In genomic region chr17:1440921-1441320, GRCh38 we compare ENCODE assay signal across 3 cellular contexts.
TF ChIP-seq lines count a peak whose summit lies in the region.

No MANE protein-coding gene starts in this region.

TF ChIP-seq in A549, 52 proteins besides CTCF, POLR2A, EP300 and RAD21:
- no peak for TF ChIP-seq MAFK (IDR thresholded peaks at IDR 0.05; ENCODE audit: partially characterized antibody)
- TF ChIP-seq RCOR1 (IDR thresholded peaks at IDR 0.05; ENCODE audit: low read depth, low read length), result no peak
- TF ChIP-seq CBX8 (IDR thresholded peaks at IDR 0.05), result no peak
- TF ChIP-seq POLR2AphosphoS2 (conservative IDR thresholded peaks at IDR 0.05; ENCODE audit: low read length), result peak; percentile 57; the same call in 1 of the 2 replicates
- TF ChIP-seq HDAC2 (IDR thresholded peaks at IDR 0.05), result no peak

TF ChIP-seq in IMR-90, 13 proteins besides CTCF, POLR2A, EP300 and RAD21:
- TF ChIP-seq BHLHE40 (IDR thresholded peaks at IDR 0.05; ENCODE audit: low read depth, low read length), result no peak

TF ChIP-seq in H1, 55 proteins besides CTCF, POLR2A, EP300 and RAD21:
- no peak for TF ChIP-seq SP2 (IDR thresholded peaks at IDR 0.05; ENCODE audit: low read length)
- TF ChIP-seq, protein P1, sequence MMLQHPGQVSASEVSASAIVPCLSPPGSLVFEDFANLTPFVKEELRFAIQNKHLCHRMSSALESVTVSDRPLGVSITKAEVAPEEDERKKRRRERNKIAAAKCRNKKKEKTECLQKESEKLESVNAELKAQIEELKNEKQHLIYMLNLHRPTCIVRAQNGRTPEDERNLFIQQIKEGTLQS (IDR thresholded peaks at IDR 0.05; ENCODE audit: insufficient read depth, low read depth, low read length), result no peak
- no peak for TF ChIP-seq SUZ12 (IDR thresholded peaks at IDR 0.05; ENCODE audit: low read length)
- no peak for TF ChIP-seq HDAC2 (IDR thresholded peaks at IDR 0.05; ENCODE audit: borderline replicate concordance in 1 of 2, low read depth in 2 of 2, low read length in 2 of 2)
- TF ChIP-seq CBX5 (IDR thresholded peaks at IDR 0.05; ENCODE audit: low read depth, low read length), result no peak
- TF ChIP-seq, protein P2, sequence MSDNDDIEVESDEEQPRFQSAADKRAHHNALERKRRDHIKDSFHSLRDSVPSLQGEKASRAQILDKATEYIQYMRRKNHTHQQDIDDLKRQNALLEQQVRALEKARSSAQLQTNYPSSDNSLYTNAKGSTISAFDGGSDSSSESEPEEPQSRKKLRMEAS (IDR thresholded peaks at IDR 0.05), result no peak
- TF ChIP-seq SIX5 (IDR thresholded peaks at IDR 0.05; ENCODE audit: low read depth, low read length), result no peak
- TF ChIP-seq KDM4A (IDR thresholded peaks at IDR 0.05; ENCODE audit: low read depth, low read length, severe bottlenecking), result no peak
- TF ChIP-seq BRCA1 (IDR thresholded peaks at IDR 0.05; ENCODE audit: low read depth, low read length), result no peak
- TF ChIP-seq SAP30 (IDR thresholded peaks at IDR 0.05; ENCODE audit: insufficient read depth, insufficient replicate concordance, low read length), result no peak
- no peak for TF ChIP-seq KDM5A (IDR thresholded peaks at IDR 0.05; ENCODE audit: low read length)
- no peak for TF ChIP-seq BACH1 (IDR thresholded peaks at IDR 0.05; ENCODE audit: low read length)
- no peak for TF ChIP-seq NANOG (IDR thresholded peaks at IDR 0.05; ENCODE audit: insufficient read depth, low read depth, low read length, poor library complexity, severe bottlenecking)
- no peak for TF ChIP-seq RBBP5 (IDR thresholded peaks at IDR 0.05; ENCODE audit: borderline replicate concordance, low read depth, low read length)
- no peak for TF ChIP-seq YY1 (IDR thresholded peaks at IDR 0.05; ENCODE audit: low read depth, low read length)
- no peak for TF ChIP-seq SP4 (IDR thresholded peaks at IDR 0.05; ENCODE audit: low read length)
